5 cellular contexts compared by ENCODE assay signal in genomic region chr7:23547662-23548061, GRCh38.
"Had no signal": no experiment of that assay in that cellular context is flagged by ENCODE, and none has a peak within 500 bp of the region (broad histone marks: within the 10 kb centered on the region; RNA-seq: fewer than 3 reads in every experiment).

No MANE protein-coding gene starts in this region.

- H3K4me3 Mint-ChIP-seq: T-helper 1 cell treated with Interleukin-12 subunit alpha and Interleukin-12 subunit beta and Interleukin-4 antibody, amounts not matched to agents 30 μg/mL and 1 μg/mL, for 36 hours had no signal

- H3K9me3 ChIP-seq: MG63, Peyer's patch, SK-N-SH had no signal

- H3K27me3 ChIP-seq: MG63, Peyer's patch, SJSA1 had no signal

- H3K4me3 ChIP-seq: MG63, Peyer's patch, SJSA1 had no signal

- H3K36me3 ChIP-seq: MG63, Peyer's patch, SJSA1 had no signal

- H3K27ac ChIP-seq: Peyer's patch, SJSA1 had no signal

- H3K9ac ChIP-seq: SK-N-SH had no signal

- H3K9me2 ChIP-seq: SK-N-SH had no signal

- H3K9me3 Mint-ChIP-seq: T-helper 1 cell treated with Interleukin-12 subunit alpha and Interleukin-12 subunit beta and Interleukin-4 antibody, amounts not matched to agents 30 μg/mL and 1 μg/mL, for 36 hours had no signal

- H3K4me2 ChIP-seq: SK-N-SH had no signal

- H3K27ac Mint-ChIP-seq: T-helper 1 cell treated with Interleukin-12 subunit alpha and Interleukin-12 subunit beta and Interleukin-4 antibody, amounts not matched to agents 30 μg/mL and 1 μg/mL, for 36 hours had no signal

- H3K4me1 ChIP-seq: Peyer's patch, SJSA1 had no signal
